15 cellular contexts compared by ENCODE assay signal in genomic region chr16:70553645-70554044, GRCh38. TPM values are rescaled to one million over a fixed set of nuclear protein-coding genes. Genes with fewer than 3 reads are reported as not detected.
DNase-seq lines count a peak whose midpoint lies in the region; ATAC-seq and TF ChIP-seq lines count a peak whose summit lies in the region.
"Had no signal": no experiment of that assay in that cellular context is flagged by ENCODE, and none has a peak within 500 bp of the region (broad histone marks: within the 10 kb centered on the region; RNA-seq: fewer than 3 reads in every experiment).

No MANE protein-coding gene starts in this region.

- peak overlapping the region; percentile 86 for H2BK20ac ChIP-seq in IMR-90 (ENCODE audit: low read depth, low read length)

- dilution Hi-C loops in IMR-90 (cut with HindIII; ENCODE audit: low sequenced_read_pairs, unreplicated experiment): no loop called here

- TF ChIP-seq RAD21 in IMR-90 (IDR thresholded peaks at IDR 0.05; ENCODE audit: low read length): no peak

- H2BK12ac ChIP-seq in mesenchymal stem cell (ENCODE audit: low read length in 2 of 2): no peak overlapping the region

- H3K4me1 ChIP-seq in IMR-90 (ENCODE audit: control insufficient read depth, insufficient read depth, low read length): peaks cover 27% of the 10 kb centered on the region
- H3K4me1 ChIP-seq in duodenal mucosa (ENCODE audit: control insufficient read depth in 1 of 2, insufficient read depth in 2 of 2, low read length in 2 of 2): no peaks in the 10 kb centered on the region
- peaks cover 5% of the 10 kb centered on the region for H3K4me1 ChIP-seq in mesenchymal stem cell (ENCODE audit: control insufficient read depth, insufficient read depth, low read depth, low read length)

- H4K5ac ChIP-seq in IMR-90 (ENCODE audit: low read depth, low read length): peak overlapping the region; percentile 40; the same call in 1 of the 2 replicates

- peak overlapping the region; percentile 59 for H3K56ac ChIP-seq in IMR-90 (ENCODE audit: extremely low read depth, insufficient read depth, low read length)

- H3K4ac ChIP-seq in IMR-90 (ENCODE audit: low read depth, low read length): peak overlapping the region; percentile 89; the same call in 1 of the 2 replicates
- no peak overlapping the region for H3K4ac ChIP-seq in mesenchymal stem cell (ENCODE audit: low read depth in 1 of 2, low read length in 2 of 2)

- TF ChIP-seq CTCF in AG09319 (IDR thresholded peaks at IDR 0.05; ENCODE audit: low read depth, low read length): no peak
- no peak for TF ChIP-seq CTCF in IMR-90 (conservative IDR thresholded peaks at IDR 0.05; ENCODE audit: low read depth, low read length)
- TF ChIP-seq CTCF in RWPE1 (conservative IDR thresholded peaks at IDR 0.05; ENCODE audit: low read depth): no peak

- BruUV-seq in IMR-90 (replicated peaks; lab: Mats Ljungman, UMichigan): no TSS peak

- H2BK5ac ChIP-seq in IMR-90 (ENCODE audit: low read depth, low read length, poor library complexity, severe bottlenecking) (peak overlapping the region; percentile 74), mesenchymal stem cell (ENCODE audit: low read depth, low read length, poor library complexity, severe bottlenecking) (no peak overlapping the region)

- H4K91ac ChIP-seq in IMR-90 (ENCODE audit: insufficient read depth, low read depth, low read length) (peak overlapping the region; percentile 65; the same call in 1 of the 2 replicates), mesenchymal stem cell (ENCODE audit: low read length) (no peak overlapping the region)

- intact Hi-C loops in IMR-90 (cut with micrococcal nuclease): loop anchor here (2.0 to 10.0 kb wide), 2 partner anchors 99 to 221 kb away; no protein-coding TSS in a partner anchor

- POLR2A ChIA-PET in IMR-90 (lab: Charles Lee; ENCODE audit: unreplicated experiment): no interaction called here
- POLR2A ChIA-PET in RWPE1 (lab: Yijun Ruan, JAX; ENCODE audit: low non-redundant PET): no interaction called here

- H3K4me3 ChIP-seq in IMR-90 (ENCODE audit: insufficient read depth, low read depth, low read length) (no peak overlapping the region), duodenal mucosa (ENCODE audit: low read depth in 1 of 2, low read length in 2 of 2) (no peak overlapping the region), mesenchymal stem cell (ENCODE audit: insufficient read depth in 1 of 2, low read depth in 1 of 2, low read length in 2 of 2) (peak overlapping the region in 1 of 2 experiments; percentile 43)

- DNase-seq in AG09319 (ENCODE audit: extremely low read depth, low read depth) (peak; percentile 87), IMR-90 (peak; percentile 94), mesenchymal stem cell (peak; percentile 96), hypothalamus (lab: John Stamatoyannopoulos, UW) (no peak), RWPE1 (ENCODE audit: low spot score) (no peak), COLO668 (lab: John Stamatoyannopoulos, UW; ENCODE audit: unreplicated experiment) (no peak), amygdala (lab: John Stamatoyannopoulos, UW) (no peak)
- DNase-seq: CD4-positive, alpha-beta memory T cell; erythroblast; immature natural killer cell; NCI-H1436; NCI-H526 treated with DMSO at 0.1 percent for 48 hours had no signal

- H3K27me3 ChIP-seq in IMR-90 (ENCODE audit: control insufficient read depth, insufficient read depth, low read length) (no peaks in the 10 kb centered on the region), duodenal mucosa (ENCODE audit: control insufficient read depth in 1 of 2, insufficient read depth in 2 of 2, low read length in 2 of 2) (no peaks in the 10 kb centered on the region), mesenchymal stem cell (ENCODE audit: control insufficient read depth in 1 of 2, insufficient read depth in 1 of 2, low read length in 2 of 2) (no peaks in the 10 kb centered on the region)

- H3K23ac ChIP-seq in IMR-90 (ENCODE audit: low read depth, low read length): peak overlapping the region; percentile 92; the same call in 1 of the 2 replicates
- no peak overlapping the region for H3K23ac ChIP-seq in mesenchymal stem cell (ENCODE audit: low read length in 2 of 2)

- H2AK5ac ChIP-seq in IMR-90 (ENCODE audit: low read depth, low read length) (peak overlapping the region; percentile 34; the same call in 1 of the 2 replicates), mesenchymal stem cell (ENCODE audit: low read length, severe bottlenecking) (no peak overlapping the region)

- H3K14ac ChIP-seq in IMR-90 (replicated peaks; ENCODE audit: low read depth, low read length): peak overlapping the region; percentile 76; the same call in 1 of the 2 replicates
- no peak overlapping the region for H3K14ac ChIP-seq in mesenchymal stem cell (ENCODE audit: low read length in 2 of 2)

- no peaks in the 10 kb centered on the region for H3K9me3 ChIP-seq in IMR-90 (ENCODE audit: control insufficient read depth, insufficient read depth, low read length)
- H3K9me3 ChIP-seq in duodenal mucosa (ENCODE audit: control insufficient read depth in 1 of 2, low read length in 2 of 2): no peaks in the 10 kb centered on the region
- H3K9me3 ChIP-seq in mesenchymal stem cell (ENCODE audit: control insufficient read depth, low read length): no peaks in the 10 kb centered on the region

- in situ Hi-C loops in IMR-90 (cut with MboI; ENCODE audit: low sequenced_read_pairs): no loop called here

- peak overlapping the region; percentile 76; the same call in 1 of the 2 replicates for H3K4me2 ChIP-seq in IMR-90 (ENCODE audit: low read depth, low read length)
- H3K4me2 ChIP-seq in mesenchymal stem cell (ENCODE audit: low read length, poor library complexity, severe bottlenecking): no peak overlapping the region

- peaks cover 34% of the 10 kb centered on the region for H3K9me1 ChIP-seq in IMR-90 (ENCODE audit: insufficient read depth, low read length)

- H3K36me3 ChIP-seq in IMR-90 (ENCODE audit: control insufficient read depth, insufficient read depth, low read length) (peaks cover 52% of the 10 kb centered on the region), duodenal mucosa (ENCODE audit: control insufficient read depth in 1 of 2, insufficient read depth in 2 of 2, low read length in 2 of 2) (peaks cover 54 to 95% of the 10 kb centered on the region in 2 donors), mesenchymal stem cell (ENCODE audit: control insufficient read depth in 1 of 2, insufficient read depth in 2 of 2, low read depth in 1 of 2, low read length in 2 of 2) (peaks cover 27 to 90% of the 10 kb centered on the region in 2 experiments)

- no peak for TF ChIP-seq POLR2A in IMR-90 (IDR thresholded peaks at IDR 0.05; ENCODE audit: low read depth, low read length)

- CTCF ChIA-PET in IMR-90 (lab: Yijun Ruan, JAX): interaction anchor here (0.6 to 1.1 kb wide), 2 partner anchors 99 to 185 kb away, joined by 3 read pairs; no protein-coding TSS in a partner anchor
- CTCF ChIA-PET in RWPE1 (lab: Yijun Ruan, JAX): no interaction called here

- peak overlapping the region in 1 of 2 experiments; percentile 83; a peak in 2 of 4 replicates for H4K8ac ChIP-seq in IMR-90 (ENCODE audit: low read depth in 2 of 2, low read length in 2 of 2)
- H4K8ac ChIP-seq in mesenchymal stem cell (ENCODE audit: low read length): no peak overlapping the region

- H2BK15ac ChIP-seq in IMR-90 (ENCODE audit: low read depth, low read length): peak overlapping the region; percentile 76; the same call in 1 of the 3 replicates
- H2BK15ac ChIP-seq in mesenchymal stem cell (ENCODE audit: low read depth, poor library complexity, severe bottlenecking): no peak overlapping the region

- H2AK9ac ChIP-seq in IMR-90 (replicated peaks; ENCODE audit: low read depth, low read length, poor library complexity): no peak overlapping the region

- peak; percentile 85 for ATAC-seq in IMR-90 (ENCODE audit: low read depth)
- ATAC-seq: natural killer cell treated with Interleukin-12 subunit alpha and Interleukin-12 subunit beta and Interleukin-15 and Interleukin-18, amount 100 ng/mL, for 72 hours had no signal

- no peak overlapping the region for H2AFZ ChIP-seq in IMR-90 (replicated peaks; ENCODE audit: low read length, poor library complexity)
- no peak overlapping the region for H2AFZ ChIP-seq in mesenchymal stem cell (ENCODE audit: low read depth, low read length)

- peaks cover 52% of the 10 kb centered on the region for H4K20me1 ChIP-seq in IMR-90 (ENCODE audit: insufficient read depth, low read length)

- H3K9ac ChIP-seq in IMR-90 (ENCODE audit: low read depth, low read length) (no peak overlapping the region), duodenal mucosa (ENCODE audit: low read depth in 1 of 2, low read length in 2 of 2) (no peak overlapping the region), mesenchymal stem cell (ENCODE audit: low read length) (peak overlapping the region; percentile 75)

- H3K79me1 ChIP-seq in IMR-90 (ENCODE audit: low read depth in 1 of 2, low read length in 2 of 2): peaks cover 47 to 86% of the 10 kb centered on the region in 2 experiments
- H3K79me1 ChIP-seq in mesenchymal stem cell (replicated peaks; ENCODE audit: low read length, poor library complexity, severe bottlenecking): peaks cover 12% of the 10 kb centered on the region

- H2BK120ac ChIP-seq in IMR-90 (ENCODE audit: low read depth, low read length) (peak overlapping the region; percentile 81), mesenchymal stem cell (ENCODE audit: low read depth, low read length) (no peak overlapping the region)

- H3K27ac ChIP-seq in IMR-90 (ENCODE audit: insufficient read depth, low read length) (peak overlapping the region; percentile 91), duodenal mucosa (ENCODE audit: low read depth, low read length) (peak overlapping the region; percentile 1), mesenchymal stem cell (ENCODE audit: low read length, poor library complexity, severe bottlenecking) (no peak overlapping the region), RWPE1 (no peak overlapping the region)
- H3K27ac ChIP-seq: VCaP had no signal

- H3K18ac ChIP-seq in IMR-90 (ENCODE audit: low read depth, low read length): peak overlapping the region; percentile 43
- no peak overlapping the region for H3K18ac ChIP-seq in mesenchymal stem cell (ENCODE audit: low read depth in 1 of 2, low read length in 2 of 2)

RNA-seq across cellular contexts. Expression of gene SF3B3, which starts 30.0 kb away (rescaled TPM):
- 97.9 and 112 TPM in 2 replicates for total RNA-seq in IMR-90 (2012; rRNA removed)
- polyA plus RNA-seq in IMR-90 (2012; rRNA removed): 123 and 134 TPM in 2 replicates
- 57.4 and 93.9 TPM in 2 replicates for polyA plus RNA-seq in IMR-90 (2012; cell fraction: cytosol; rRNA removed)
- 86.5 and 136 TPM in 2 replicates for polyA plus RNA-seq in IMR-90 (2012; cell fraction: nucleus; rRNA removed; ENCODE audit: low replicate concordance)
- 72.0 TPM for polyA plus RNA-seq in mesenchymal stem cell (2013, experiment 1 of 2)
- 74.7 TPM for polyA plus RNA-seq in mesenchymal stem cell (2013, experiment 2 of 2)

RNA-seq across cellular contexts. Expression of gene COG4, which starts 30.3 kb away (rescaled TPM):
- total RNA-seq in IMR-90 (2012; rRNA removed): 85.0 and 96.1 TPM in 2 replicates
- polyA plus RNA-seq in IMR-90 (2012; rRNA removed): 47.5 and 49.7 TPM in 2 replicates
- polyA plus RNA-seq in IMR-90 (2012; cell fraction: cytosol; rRNA removed): 71.3 and 112 TPM in 2 replicates
- 77.5 and 117 TPM in 2 replicates for polyA plus RNA-seq in IMR-90 (2012; cell fraction: nucleus; rRNA removed; ENCODE audit: low replicate concordance)
- polyA plus RNA-seq in mesenchymal stem cell (2013, experiment 1 of 2): 31.1 TPM
- 32.7 TPM for polyA plus RNA-seq in mesenchymal stem cell (2013, experiment 2 of 2)

Comparison
In these comparisons a context has a peak if more than half of its experiments do, and no peak if none do; other contexts are left out.
1. DNase-seq: peak in AG09319 (single experiment), IMR-90 (single experiment) and mesenchymal stem cell (single experiment); none in hypothalamus (0 of 51), RWPE1 (single experiment), COLO668 (single experiment) and amygdala (0 of 56).
2. H3K27ac ChIP-seq: peak in IMR-90 (single experiment) and duodenal mucosa (single experiment); none in mesenchymal stem cell (single experiment) and RWPE1 (single experiment).